Comparison of ENCODE assay signal across 23 cellular contexts in genomic region chr7:71364559-71364958, GRCh38.
"Had no signal": no experiment of that assay in that cellular context is flagged by ENCODE, and none has a peak within 500 bp of the region (broad histone marks: within the 10 kb centered on the region; RNA-seq: fewer than 3 reads in every experiment).

No MANE protein-coding gene starts in this region.

- ATAC-seq: activated T-cell treated with anti-CD3 and anti-CD28 coated beads, Interleukin-2, amount 50 U/mL, for 72 hours; body of pancreas; Right ventricle myocardium inferior; T-cell had no signal

- H3K4me3 ChIP-seq: body of pancreas, SK-N-MC had no signal

- H3K27me3 Mint-ChIP-seq: activated CD4-positive, alpha-beta memory T cell treated with anti-CD3 and anti-CD28 coated beads, Interleukin-2, amount 10 ng/mL, durations not matched to agents 7 days and 5 days; activated naive CD4-positive, alpha-beta T cell treated with anti-CD3 and anti-CD28 coated beads, Interleukin-2, amount 10 ng/mL, durations not matched to agents 7 days and 5 days; activated naive CD8-positive, alpha-beta T cell treated with anti-CD3 and anti-CD28 coated beads for 36 hours; T-cell had no signal

- H3K4me1 Mint-ChIP-seq: activated CD4-positive, alpha-beta memory T cell treated with anti-CD3 and anti-CD28 coated beads, Interleukin-2, amount 10 ng/mL, durations not matched to agents 7 days and 5 days; activated naive CD4-positive, alpha-beta T cell treated with anti-CD3 and anti-CD28 coated beads, Interleukin-2, amount 10 ng/mL, durations not matched to agents 7 days and 5 days; activated naive CD8-positive, alpha-beta T cell treated with anti-CD3 and anti-CD28 coated beads for 36 hours; T-cell had no signal

- H3K9me3 Mint-ChIP-seq: activated naive CD8-positive, alpha-beta T cell treated with anti-CD3 and anti-CD28 coated beads for 36 hours had no signal

- H3K27ac Mint-ChIP-seq: activated CD4-positive, alpha-beta memory T cell treated with anti-CD3 and anti-CD28 coated beads, Interleukin-2, amount 10 ng/mL, durations not matched to agents 7 days and 5 days; activated naive CD4-positive, alpha-beta T cell treated with anti-CD3 and anti-CD28 coated beads, Interleukin-2, amount 10 ng/mL, durations not matched to agents 7 days and 5 days; activated naive CD8-positive, alpha-beta T cell treated with anti-CD3 and anti-CD28 coated beads for 36 hours; activated T-cell treated with anti-CD3 and anti-CD28 coated beads, Interleukin-2, amount 50 U/mL, for 72 hours; activated T-helper 2 cell treated with anti-CD3 and anti-CD28 coated beads, Interferon-gamma antibody, Interleukin-2, Interleukin-4, amounts not matched to agents 10 μg/mL and 5 μg/mL and 100 μg/mL, durations not matched to agents 14 hours and 24 hours and 36 hours; T-cell had no signal

- H3K36me3 Mint-ChIP-seq: activated naive CD4-positive, alpha-beta T cell treated with anti-CD3 and anti-CD28 coated beads, Interleukin-2, amount 10 ng/mL, durations not matched to agents 7 days and 5 days; activated naive CD8-positive, alpha-beta T cell treated with anti-CD3 and anti-CD28 coated beads for 36 hours; T-cell had no signal

- H3K27ac ChIP-seq: SK-N-MC had no signal

- H3K27me3 ChIP-seq: body of pancreas had no signal

- H3K9me3 ChIP-seq: body of pancreas had no signal

- DNase-seq: activated CD4-positive, alpha-beta memory T cell treated with anti-CD3 and anti-CD28 coated beads, Interleukin-2, amount 10 ng/mL, durations not matched to agents 7 days and 5 days; activated CD4-positive, alpha-beta T cell treated with anti-CD3 and anti-CD28 coated beads, Interleukin-2, amount 50 U/mL, for 1 hour; activated CD4-positive, CD25-positive, alpha-beta regulatory T cell; activated gamma-delta T cell treated with Interleukin-2 at 50 U/mL for 16 hours; activated naive CD4-positive, alpha-beta T cell treated with anti-CD3 and anti-CD28 coated beads, Interleukin-2, amount 10 ng/mL, durations not matched to agents 7 days and 5 days; activated naive CD8-positive, alpha-beta T cell treated with anti-CD3 and anti-CD28 coated beads for 36 hours; activated T-cell treated with anti-CD3 and anti-CD28 coated beads, Interleukin-2, amount 50 U/mL, for 72 hours; body of pancreas; central memory CD4-positive, alpha-beta T cell; KG1; NCI-H1092; NCI-H1417 treated with DMSO at 0.1 percent for 48 hours; NCI-H187; NCI-H2081; NCI-H510A treated with DMSO at 0.1 percent for 48 hours; NCI-H69; RPMI8226; T-cell; T-helper 2 cell; T1000 had no signal

- H3K4me3 Mint-ChIP-seq: activated CD4-positive, alpha-beta memory T cell treated with anti-CD3 and anti-CD28 coated beads, Interleukin-2, amount 10 ng/mL, durations not matched to agents 7 days and 5 days; activated naive CD4-positive, alpha-beta T cell treated with anti-CD3 and anti-CD28 coated beads, Interleukin-2, amount 10 ng/mL, durations not matched to agents 7 days and 5 days; activated naive CD8-positive, alpha-beta T cell treated with anti-CD3 and anti-CD28 coated beads for 36 hours; activated T-cell treated with anti-CD3 and anti-CD28 coated beads, Interleukin-2, amount 50 U/mL, for 72 hours; T-cell had no signal
